ENCODE assay signal across 8 cellular contexts in the genomic region with DNA sequence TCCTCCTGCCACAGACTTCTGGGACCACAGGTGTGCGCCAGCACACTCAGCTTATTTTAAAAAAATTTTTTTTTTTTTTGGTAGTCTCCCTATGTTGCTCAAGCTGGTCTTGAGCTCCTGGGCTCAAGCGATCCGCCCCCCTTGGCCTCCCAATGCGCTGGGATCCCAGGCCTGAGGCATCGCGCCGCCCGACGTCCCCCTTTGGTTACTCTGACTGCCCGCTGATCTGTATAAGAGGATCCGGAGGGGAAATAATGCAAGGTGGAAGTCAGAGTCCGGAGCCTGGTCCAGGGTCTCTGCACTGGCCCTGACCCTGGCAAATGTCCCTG. TPM values are rescaled to one million over a fixed set of nuclear protein-coding genes. Genes with fewer than 3 reads are reported as not detected.
DNase-seq lines count a peak whose midpoint lies in the region; ATAC-seq and TF ChIP-seq lines count a peak whose summit lies in the region.

No MANE protein-coding gene starts in this region.

- peak overlapping the region; percentile 77 for H3K9ac ChIP-seq in endodermal cell (ENCODE audit: extremely low read depth, low read length, poor library complexity, severe bottlenecking)

- H3K4me3 Mint-ChIP-seq in endodermal cell: peak overlapping the region; percentile 92

- H3K4me1 Mint-ChIP-seq in endodermal cell: peaks cover 11% of the 10 kb centered on the region

- H3K4me1 ChIP-seq in endodermal cell (ENCODE audit: control insufficient read depth, insufficient read depth, low read length) (no peaks in the 10 kb centered on the region), osteoblast (ENCODE audit: insufficient read depth, low read length) (peaks cover 14% of the 10 kb centered on the region)

- DNase-seq in MG63 (no peak), endodermal cell (no peak), osteoblast (ENCODE audit: insufficient read length, low spot score, missing footprints) (no peak), glomerular visceral epithelial cell (ENCODE audit: extremely low spot score) (no peak), NCI-H1105 treated with DMSO at 0.1 percent for 48 hours (lab: John Stamatoyannopoulos, UW) (no peak), left lobe of liver (ENCODE audit: low spot score) (no peak)

- peaks cover 43% of the 10 kb centered on the region for H3K79me2 ChIP-seq in osteoblast (ENCODE audit: insufficient read depth, low read length)

- peak overlapping the region; percentile 77; the same call in 1 of the 2 replicates for H3K4me3 ChIP-seq in GM08714 (ENCODE audit: low read length)
- H3K4me3 ChIP-seq in MG63: peak overlapping the region; percentile 93
- H3K4me3 ChIP-seq in endodermal cell (ENCODE audit: low read length): peak overlapping the region; percentile 95
- peak overlapping the region; percentile 92 for H3K4me3 ChIP-seq in osteoblast (ENCODE audit: insufficient read depth, low read length)

- H3K4me2 ChIP-seq in osteoblast (ENCODE audit: insufficient read depth, low read length): peak overlapping the region; percentile 94

- 49 to 58% methylated on average over 2 to 12 of the region's 12 CpGs for WGBS in endodermal cell (ENCODE audit: insufficient coverage in 1 of 2, insufficient read length in 1 of 2), 2 experiments

- no peaks in the 10 kb centered on the region for H3K27me3 Mint-ChIP-seq in endodermal cell (ENCODE audit: insufficient read depth)

- H4K20me1 ChIP-seq in osteoblast (ENCODE audit: insufficient read depth, low read length): peaks cover 6% of the 10 kb centered on the region

- H2AFZ ChIP-seq in osteoblast (ENCODE audit: low read length): peak overlapping the region; percentile 100

- no peaks in the 10 kb centered on the region for H3K27me3 ChIP-seq in MG63
- no peaks in the 10 kb centered on the region for H3K27me3 ChIP-seq in endodermal cell (ENCODE audit: control insufficient read depth, insufficient read depth, low read length, poor library complexity, severe bottlenecking)
- no peaks in the 10 kb centered on the region for H3K27me3 ChIP-seq in osteoblast (ENCODE audit: insufficient read depth, low read length)

- peak overlapping the region; percentile 95 for H3K27ac Mint-ChIP-seq in endodermal cell

- ATAC-seq in HG03139 (IDR thresholded peaks at IDR 0.05; ENCODE audit: unreplicated experiment) (no peak), left lobe of liver (no peak)

- TF ChIP-seq CTCF in endodermal cell (conservative IDR thresholded peaks at IDR 0.05) (no peak), osteoblast (IDR thresholded peaks at IDR 0.05; ENCODE audit: extremely low read depth, low read depth, low read length) (no peak)

- H3K36me3 ChIP-seq in MG63 (peaks cover 29% of the 10 kb centered on the region), endodermal cell (ENCODE audit: control insufficient read depth, insufficient read depth, low read length) (peaks cover 11% of the 10 kb centered on the region), osteoblast (ENCODE audit: insufficient read depth, low read length) (peaks cover 10% of the 10 kb centered on the region)

- peak overlapping the region; percentile 61 for H3K27ac ChIP-seq in endodermal cell (ENCODE audit: low read depth, low read length)
- H3K27ac ChIP-seq in osteoblast (ENCODE audit: low read depth, low read length): peak overlapping the region; percentile 90

- peaks cover 15% of the 10 kb centered on the region for H3K36me3 Mint-ChIP-seq in endodermal cell (ENCODE audit: low read depth)

- H3K9me3 ChIP-seq in MG63: no peaks in the 10 kb centered on the region
- H3K9me3 ChIP-seq in endodermal cell (ENCODE audit: control insufficient read depth, low read length): no peaks in the 10 kb centered on the region
- H3K9me3 ChIP-seq in osteoblast (ENCODE audit: low read depth, low read length): no peaks in the 10 kb centered on the region

- H3K9me3 Mint-ChIP-seq in endodermal cell: no peaks in the 10 kb centered on the region

RNA-seq across cellular contexts. Expression of gene ZNF805, which starts 0.5 kb away (rescaled TPM):
- total RNA-seq in MG63 (2014; rRNA removed; shearing (Covaris generic); ENCODE audit: low replicate concordance): 7.7 and 12.7 TPM in 2 replicates
- total RNA-seq in endodermal cell (10 to 100 TPM; 16.6 to 21.1 TPM), osteoblast (32.1 and 34.0 TPM in 2 replicates), left lobe of liver (4.5 TPM)
- 5.0 TPM for polyA plus RNA-seq in endodermal cell (2013, experiment 1 of 2)
- 5.4 TPM for polyA plus RNA-seq in endodermal cell (2013, experiment 2 of 2)

RNA-seq across cellular contexts. Expression of gene AURKC, which starts 9.1 kb away (rescaled TPM):
- 0.39 and 0.46 TPM in 2 replicates for total RNA-seq in MG63 (2014; rRNA removed; shearing (Covaris generic); ENCODE audit: low replicate concordance)
- total RNA-seq in endodermal cell (1 to 10 TPM; 1.3 to 1.7 TPM), osteoblast (0.29 and 1.4 TPM in 2 replicates), left lobe of liver (0.18 TPM)
- polyA plus RNA-seq in endodermal cell (2013, experiment 1 of 2): 0.93 TPM
- polyA plus RNA-seq in endodermal cell (2013, experiment 2 of 2): 1.3 TPM

RNA-seq across cellular contexts. Expression of gene ZNF460, which starts 40.3 kb away (rescaled TPM):
- 24.9 and 37.9 TPM in 2 replicates for total RNA-seq in MG63 (2014; rRNA removed; shearing (Covaris generic); ENCODE audit: low replicate concordance)
- total RNA-seq in endodermal cell (10 to 100 TPM; 63.9 to 64.0 TPM), osteoblast (101 and 115 TPM in 2 replicates), left lobe of liver (22.1 TPM)
- 5.8 TPM for polyA plus RNA-seq in endodermal cell (2013, experiment 1 of 2)
- polyA plus RNA-seq in endodermal cell (2013, experiment 2 of 2): 7.2 TPM

RNA-seq across cellular contexts. Expression of gene ZNF264, which starts 48.6 kb away (rescaled TPM):
- total RNA-seq in MG63 (2014; rRNA removed; shearing (Covaris generic); ENCODE audit: low replicate concordance): 11.2 and 24.6 TPM in 2 replicates
- total RNA-seq in endodermal cell: 10 to 100 TPM; 29.8 to 38.4 TPM
- 9.2 TPM for polyA plus RNA-seq in endodermal cell (2013, experiment 1 of 2)
- 8.3 TPM for polyA plus RNA-seq in endodermal cell (2013, experiment 2 of 2)
- total RNA-seq in osteoblast: 26.5 and 32.9 TPM in 2 replicates
- total RNA-seq in left lobe of liver: 16.3 TPM
